In the genomic region with DNA sequence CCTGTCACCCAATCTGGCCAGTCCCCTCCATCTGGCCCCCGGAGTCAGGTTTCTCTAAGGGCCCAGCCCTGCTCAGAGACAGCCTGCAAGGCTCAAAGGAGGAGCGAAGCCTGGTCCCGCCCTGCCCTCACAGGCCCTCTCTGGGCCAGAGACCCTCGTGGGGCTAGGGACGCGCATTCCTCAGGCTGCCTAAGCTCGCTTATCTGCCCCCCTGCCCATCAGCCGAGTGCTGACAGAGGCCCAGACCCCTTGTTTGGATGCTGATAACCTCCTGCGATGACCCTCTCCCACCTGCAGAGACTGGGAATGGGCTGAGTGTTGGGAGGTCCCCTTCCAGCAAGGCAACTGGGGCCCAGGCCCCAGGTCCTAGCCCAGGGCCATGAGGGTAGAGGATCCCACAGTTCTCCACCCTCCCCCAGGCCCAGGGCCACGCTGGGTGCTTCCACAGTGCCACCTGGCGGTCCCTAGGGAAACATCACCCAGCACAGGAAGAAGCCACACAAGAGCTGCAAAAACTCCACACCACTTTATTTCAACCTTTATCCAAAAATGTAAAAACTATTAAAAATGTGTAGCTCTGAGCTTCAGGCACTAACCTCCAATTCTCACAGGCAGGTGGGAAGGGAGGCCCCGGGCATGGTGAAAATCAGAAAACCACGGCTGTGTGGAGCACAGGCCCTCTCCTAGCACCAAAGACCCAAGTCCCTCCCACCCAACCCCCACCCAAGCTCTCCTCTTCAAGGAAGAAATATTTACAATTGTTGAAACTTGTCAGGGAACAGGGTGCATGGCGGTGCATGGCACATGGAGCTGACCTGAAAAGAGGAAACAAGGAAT, we compare ENCODE assay signal across 8 cellular contexts. TPM values are rescaled to one million over a fixed set of nuclear protein-coding genes. Genes with fewer than 3 reads are reported as not detected.
DNase-seq lines count a peak whose midpoint lies in the region; ATAC-seq, FAIRE-seq and TF ChIP-seq lines count a peak whose summit lies in the region.

No MANE protein-coding gene starts in this region.

- CTCF ChIA-PET in MCF 10A (lab: Yijun Ruan, JAX) = interaction anchor here (0.5 to 5.5 kb wide), 58 partner anchors 9 to 1800 kb away, joined by 3 to 47 read pairs (median 4); a partner anchor contains a TSS

- H3K27me3 Mint-ChIP-seq in MCF 10A (ENCODE audit: insufficient read depth, unreplicated experiment) = no peaks in the 10 kb centered on the region

- H3K4me1 Mint-ChIP-seq in MCF 10A (ENCODE audit: insufficient read depth, unreplicated experiment) = peaks cover 28% of the 10 kb centered on the region

- TF ChIP-seq CTCF in GM12873 (IDR thresholded peaks at IDR 0.05; ENCODE audit: insufficient read depth, low read depth, low read length, missing control alignments) = peak; percentile 94
- peak; percentile 95 for TF ChIP-seq CTCF in VCaP (conservative IDR thresholded peaks at IDR 0.05)
- TF ChIP-seq CTCF in MCF 10A (IDR thresholded peaks at IDR 0.05; ENCODE audit: unreplicated experiment) = peak; percentile 97
- peak; percentile 89 for TF ChIP-seq CTCF in kidney (IDR thresholded peaks at IDR 0.05; ENCODE audit: borderline replicate concordance, extremely low read depth, insufficient read depth)

- H3K27ac Mint-ChIP-seq in MCF 10A (ENCODE audit: low read depth, unreplicated experiment) = no peak overlapping the region

- no peaks in the 10 kb centered on the region for H3K9me3 ChIP-seq in kidney (ENCODE audit: control insufficient read depth in 1 of 2, low read length in 2 of 2)

- no peaks in the 10 kb centered on the region for H3K9me3 Mint-ChIP-seq in MCF 10A (ENCODE audit: unreplicated experiment)

- no peak for ATAC-seq in HG03108 (IDR thresholded peaks at IDR 0.05; ENCODE audit: unreplicated experiment)

- H3K4me3 ChIP-seq in kidney (ENCODE audit: low read length in 2 of 2) = no peak overlapping the region

- peaks cover 45% of the 10 kb centered on the region for H3K36me3 Mint-ChIP-seq in MCF 10A (ENCODE audit: insufficient read depth, unreplicated experiment)

- H3K4me3 Mint-ChIP-seq in MCF 10A (ENCODE audit: unreplicated experiment) = peak overlapping the region; percentile 33

- FAIRE-seq in kidney (lab: Jason Lieb, UNC) = no peak

- intact Hi-C loops in MCF 10A (cut with micrococcal nuclease) = loop anchor here (1.0 to 5.0 kb wide), 5 partner anchors 179 to 619 kb away; no protein-coding TSS in a partner anchor
- intact Hi-C loops in kidney (cut with DNase I) = no loop called here

- H3K4me1 ChIP-seq in kidney (ENCODE audit: control insufficient read depth in 1 of 2, insufficient read depth in 1 of 2, low read depth in 1 of 2, low read length in 2 of 2) = peaks cover 4 to 30% of the 10 kb centered on the region in 2 donors

- H3K27ac ChIP-seq in VCaP = no peak overlapping the region
- no peak overlapping the region for H3K27ac ChIP-seq in kidney (ENCODE audit: low read depth in 2 of 2, low read length in 2 of 2)

- BruUV-seq in MCF 10A (replicated peaks; lab: Mats Ljungman, UMichigan) = no TSS peak

- DNase-seq in 8988T = peak; percentile 97
- DNase-seq in NCI-H1694 (lab: John Stamatoyannopoulos, UW) = peak; percentile 69
- DNase-seq in MCF 10A (ENCODE audit: unreplicated experiment) = peak; percentile 71
- no peak for DNase-seq in kidney
- peak; percentile 55 for DNase-seq in stimulated activated CD4-positive, alpha-beta T cell treated with anti-CD3 and anti-CD28 coated beads, Interleukin-2, amount 100 ng/mL, for 4 hours (ENCODE audit: low read depth)

- peaks cover 8 to 12% of the 10 kb centered on the region in 2 donors for H3K36me3 ChIP-seq in kidney (ENCODE audit: control insufficient read depth in 1 of 2, insufficient read depth in 2 of 2, low read length in 2 of 2)

- H3K9ac ChIP-seq in kidney (ENCODE audit: low read length in 2 of 2) = no peak overlapping the region

- POLR2A ChIA-PET in MCF 10A (lab: Yijun Ruan, JAX) = interaction anchor here (0.6 to 6.2 kb wide), 7 partner anchors 15 to 738 kb away, joined by 3 to 58 read pairs (median 4); a partner anchor contains a TSS

RNA-seq across cellular contexts. Expression of a gene that starts 2.2 kb away (rescaled TPM):
- 120 and 163 TPM in 2 replicates for total RNA-seq in MCF 10A (2022)
- total RNA-seq in kidney = 23.8 TPM
- 34.0 TPM for polyA plus RNA-seq in kidney (ENCODE audit: insufficient read depth, low read depth, low replicate concordance)

RNA-seq across cellular contexts. Expression of a gene that starts 5.1 kb away (rescaled TPM):
- total RNA-seq in MCF 10A (2022) (not detected in 2 replicates), kidney (not detected)
- polyA plus RNA-seq in kidney (ENCODE audit: insufficient read depth, low read depth, low replicate concordance) = not detected

RNA-seq across cellular contexts. Expression of a gene that starts 37.2 kb away (rescaled TPM):
- total RNA-seq in MCF 10A (2022) (96.1 and 115 TPM in 2 replicates), kidney (146 TPM)
- 33.4 TPM for polyA plus RNA-seq in kidney (ENCODE audit: insufficient read depth, low read depth, low replicate concordance)
